In genomic region chr16:32676065-32676464, GRCh38 we compare ENCODE assay signal across 7 cellular contexts. TPM values are rescaled to one million over a fixed set of nuclear protein-coding genes. Genes with fewer than 3 reads are reported as not detected.
"Had no signal": no experiment of that assay in that cellular context is flagged by ENCODE, and none has a peak within 500 bp of the region (broad histone marks: within the 10 kb centered on the region; RNA-seq: fewer than 3 reads in every experiment).

TSS of gene TP53TG3 (minus strand) at chr16:32676165. CDS start at chr16:32676097, 68 bp downstream.

RNA-seq across cellular contexts. Expression of gene TP53TG3, which starts in this region (rescaled TPM):
- total RNA-seq: OCI-LY7, PC-3, PC-9, Peyer's patch, SJCRH30, SJSA1, SK-MEL-5 had no signal
